17 cellular contexts compared by ENCODE assay signal in genomic region chr11:111836162-111836561, GRCh38.
"Had no signal": no experiment of that assay in that cellular context is flagged by ENCODE, and none has a peak within 500 bp of the region (broad histone marks: within the 10 kb centered on the region; RNA-seq: fewer than 3 reads in every experiment).

No MANE protein-coding gene starts in this region.

- H3K27me3 ChIP-seq: dorsolateral prefrontal cortex, sigmoid colon, transverse colon had no signal

- H3K9me3 Mint-ChIP-seq: activated naive CD8-positive, alpha-beta T cell treated with anti-CD3 and anti-CD28 coated beads for 36 hours; neural crest cell; stimulated activated effector memory CD8-positive, alpha-beta T cell treated with anti-CD3 and anti-CD28 coated beads, Interleukin-12 subunit alpha, Interleukin-12 subunit beta, amount 100 ng/mL, for 72 hours; WTC11 had no signal

- H3K9me3 ChIP-seq: lower lobe of right lung, sigmoid colon, transverse colon had no signal

- ATAC-seq: stimulated activated effector memory CD8-positive, alpha-beta T cell treated with anti-CD3 and anti-CD28 coated beads, Interleukin-12 subunit alpha, Interleukin-12 subunit beta, amount 100 ng/mL, for 72 hours; WTC11 had no signal

- H3K4me3 Mint-ChIP-seq: activated naive CD8-positive, alpha-beta T cell treated with anti-CD3 and anti-CD28 coated beads for 36 hours; neural crest cell; stimulated activated effector memory CD8-positive, alpha-beta T cell treated with anti-CD3 and anti-CD28 coated beads, Interleukin-12 subunit alpha, Interleukin-12 subunit beta, amount 100 ng/mL, for 72 hours; WTC11 had no signal

- H3K36me3 Mint-ChIP-seq: WTC11 had no signal

- H3K27ac Mint-ChIP-seq: WTC11 had no signal

- H3K27me3 Mint-ChIP-seq: activated naive CD8-positive, alpha-beta T cell treated with anti-CD3 and anti-CD28 coated beads for 36 hours had no signal

- H3K27ac ChIP-seq: lower lobe of right lung, sigmoid colon, transverse colon had no signal

- DNase-seq: activated CD4-positive, alpha-beta T cell treated with anti-CD3 and anti-CD28 coated beads for 4 hours; activated gamma-delta T cell treated with Interleukin-2 at 50 U/mL for 16 hours; activated naive CD8-positive, alpha-beta T cell treated with anti-CD3 and anti-CD28 coated beads for 36 hours; aorta; dorsolateral prefrontal cortex; erythroblast; glutamatergic neuron; lower lobe of right lung; sigmoid colon; stimulated activated CD4-positive, alpha-beta T cell treated with anti-CD3 and anti-CD28 coated beads, Interleukin-12 subunit alpha, Interleukin-12 subunit beta, amount 100 ng/mL, for 4 hours; stimulated activated CD4-positive, alpha-beta T cell treated with anti-CD3 and anti-CD28 coated beads, Interleukin-2, amount 100 ng/mL, for 24 hours; substantia nigra; SW 1271; transverse colon had no signal

- H3K4me3 ChIP-seq: dorsolateral prefrontal cortex, lower lobe of right lung, sigmoid colon, transverse colon had no signal
